2 cellular contexts compared by ENCODE assay signal in the genomic region with DNA sequence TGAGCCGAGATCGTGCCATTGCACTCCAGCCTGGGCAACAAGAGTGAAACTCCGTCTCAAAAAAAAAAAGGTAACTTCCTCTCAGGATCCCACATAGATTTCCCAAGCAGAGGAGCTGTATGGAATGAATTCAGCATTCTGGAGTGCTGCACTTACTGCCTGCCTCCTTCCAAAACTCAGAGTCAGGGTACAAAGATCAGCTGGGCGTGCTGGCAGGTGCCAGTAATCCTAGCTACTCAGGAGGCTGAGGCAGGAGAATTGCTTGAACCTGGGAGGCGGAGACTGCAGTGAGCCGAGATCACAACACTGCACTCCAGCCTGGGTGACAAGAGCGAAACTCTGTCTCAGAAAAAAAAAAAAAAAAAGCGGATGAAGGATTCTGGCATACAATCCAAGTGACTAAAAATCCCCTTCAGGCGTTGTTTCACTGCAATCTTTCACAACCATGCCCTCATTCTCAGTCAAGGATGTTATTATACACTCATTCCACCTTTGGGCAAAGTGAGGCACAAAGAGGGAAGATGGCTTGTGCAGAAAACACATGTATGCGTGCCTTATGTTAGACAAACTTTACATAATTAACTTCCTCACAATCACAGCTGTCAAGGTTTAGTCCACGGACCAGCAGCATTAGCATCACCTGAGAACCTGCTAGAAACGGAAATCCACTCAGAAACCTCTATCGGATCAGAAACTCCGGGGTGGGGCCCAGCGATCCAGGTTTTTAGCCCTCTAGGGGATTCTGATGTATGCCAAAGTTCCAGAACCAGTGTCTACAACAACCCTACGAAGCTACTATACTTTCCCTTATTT.
TF ChIP-seq lines count a peak whose summit lies in the region.

No MANE protein-coding gene starts in this region.

TF ChIP-seq in GM23338, 12 proteins besides CTCF, POLR2A, EP300 and RAD21 (continued from another document and continues in another):
- TF ChIP-seq, protein P1, sequence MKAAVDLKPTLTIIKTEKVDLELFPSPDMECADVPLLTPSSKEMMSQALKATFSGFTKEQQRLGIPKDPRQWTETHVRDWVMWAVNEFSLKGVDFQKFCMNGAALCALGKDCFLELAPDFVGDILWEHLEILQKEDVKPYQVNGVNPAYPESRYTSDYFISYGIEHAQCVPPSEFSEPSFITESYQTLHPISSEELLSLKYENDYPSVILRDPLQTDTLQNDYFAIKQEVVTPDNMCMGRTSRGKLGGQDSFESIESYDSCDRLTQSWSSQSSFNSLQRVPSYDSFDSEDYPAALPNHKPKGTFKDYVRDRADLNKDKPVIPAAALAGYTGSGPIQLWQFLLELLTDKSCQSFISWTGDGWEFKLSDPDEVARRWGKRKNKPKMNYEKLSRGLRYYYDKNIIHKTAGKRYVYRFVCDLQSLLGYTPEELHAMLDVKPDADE (IDR thresholded peaks at IDR 0.05): no peak
- TF ChIP-seq JUNB (IDR thresholded peaks at IDR 0.05; ENCODE audit: unreplicated experiment): no peak
- TF ChIP-seq ZNF114 (CRISPR knock-in tag; IDR thresholded peaks at IDR 0.05): no peak
- no peak for TF ChIP-seq CREB1 (CRISPR knock-in tag; IDR thresholded peaks at IDR 0.05; ENCODE audit: low read depth)
- TF ChIP-seq EZH2 (IDR thresholded peaks at IDR 0.05; ENCODE audit: low read depth, unreplicated experiment): no peak
- TF ChIP-seq, protein P2, sequence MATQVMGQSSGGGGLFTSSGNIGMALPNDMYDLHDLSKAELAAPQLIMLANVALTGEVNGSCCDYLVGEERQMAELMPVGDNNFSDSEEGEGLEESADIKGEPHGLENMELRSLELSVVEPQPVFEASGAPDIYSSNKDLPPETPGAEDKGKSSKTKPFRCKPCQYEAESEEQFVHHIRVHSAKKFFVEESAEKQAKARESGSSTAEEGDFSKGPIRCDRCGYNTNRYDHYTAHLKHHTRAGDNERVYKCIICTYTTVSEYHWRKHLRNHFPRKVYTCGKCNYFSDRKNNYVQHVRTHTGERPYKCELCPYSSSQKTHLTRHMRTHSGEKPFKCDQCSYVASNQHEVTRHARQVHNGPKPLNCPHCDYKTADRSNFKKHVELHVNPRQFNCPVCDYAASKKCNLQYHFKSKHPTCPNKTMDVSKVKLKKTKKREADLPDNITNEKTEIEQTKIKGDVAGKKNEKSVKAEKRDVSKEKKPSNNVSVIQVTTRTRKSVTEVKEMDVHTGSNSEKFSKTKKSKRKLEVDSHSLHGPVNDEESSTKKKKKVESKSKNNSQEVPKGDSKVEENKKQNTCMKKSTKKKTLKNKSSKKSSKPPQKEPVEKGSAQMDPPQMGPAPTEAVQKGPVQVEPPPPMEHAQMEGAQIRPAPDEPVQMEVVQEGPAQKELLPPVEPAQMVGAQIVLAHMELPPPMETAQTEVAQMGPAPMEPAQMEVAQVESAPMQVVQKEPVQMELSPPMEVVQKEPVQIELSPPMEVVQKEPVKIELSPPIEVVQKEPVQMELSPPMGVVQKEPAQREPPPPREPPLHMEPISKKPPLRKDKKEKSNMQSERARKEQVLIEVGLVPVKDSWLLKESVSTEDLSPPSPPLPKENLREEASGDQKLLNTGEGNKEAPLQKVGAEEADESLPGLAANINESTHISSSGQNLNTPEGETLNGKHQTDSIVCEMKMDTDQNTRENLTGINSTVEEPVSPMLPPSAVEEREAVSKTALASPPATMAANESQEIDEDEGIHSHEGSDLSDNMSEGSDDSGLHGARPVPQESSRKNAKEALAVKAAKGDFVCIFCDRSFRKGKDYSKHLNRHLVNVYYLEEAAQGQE (IDR thresholded peaks at IDR 0.05; ENCODE audit: unreplicated experiment): no peak
- TF ChIP-seq, protein P3, sequence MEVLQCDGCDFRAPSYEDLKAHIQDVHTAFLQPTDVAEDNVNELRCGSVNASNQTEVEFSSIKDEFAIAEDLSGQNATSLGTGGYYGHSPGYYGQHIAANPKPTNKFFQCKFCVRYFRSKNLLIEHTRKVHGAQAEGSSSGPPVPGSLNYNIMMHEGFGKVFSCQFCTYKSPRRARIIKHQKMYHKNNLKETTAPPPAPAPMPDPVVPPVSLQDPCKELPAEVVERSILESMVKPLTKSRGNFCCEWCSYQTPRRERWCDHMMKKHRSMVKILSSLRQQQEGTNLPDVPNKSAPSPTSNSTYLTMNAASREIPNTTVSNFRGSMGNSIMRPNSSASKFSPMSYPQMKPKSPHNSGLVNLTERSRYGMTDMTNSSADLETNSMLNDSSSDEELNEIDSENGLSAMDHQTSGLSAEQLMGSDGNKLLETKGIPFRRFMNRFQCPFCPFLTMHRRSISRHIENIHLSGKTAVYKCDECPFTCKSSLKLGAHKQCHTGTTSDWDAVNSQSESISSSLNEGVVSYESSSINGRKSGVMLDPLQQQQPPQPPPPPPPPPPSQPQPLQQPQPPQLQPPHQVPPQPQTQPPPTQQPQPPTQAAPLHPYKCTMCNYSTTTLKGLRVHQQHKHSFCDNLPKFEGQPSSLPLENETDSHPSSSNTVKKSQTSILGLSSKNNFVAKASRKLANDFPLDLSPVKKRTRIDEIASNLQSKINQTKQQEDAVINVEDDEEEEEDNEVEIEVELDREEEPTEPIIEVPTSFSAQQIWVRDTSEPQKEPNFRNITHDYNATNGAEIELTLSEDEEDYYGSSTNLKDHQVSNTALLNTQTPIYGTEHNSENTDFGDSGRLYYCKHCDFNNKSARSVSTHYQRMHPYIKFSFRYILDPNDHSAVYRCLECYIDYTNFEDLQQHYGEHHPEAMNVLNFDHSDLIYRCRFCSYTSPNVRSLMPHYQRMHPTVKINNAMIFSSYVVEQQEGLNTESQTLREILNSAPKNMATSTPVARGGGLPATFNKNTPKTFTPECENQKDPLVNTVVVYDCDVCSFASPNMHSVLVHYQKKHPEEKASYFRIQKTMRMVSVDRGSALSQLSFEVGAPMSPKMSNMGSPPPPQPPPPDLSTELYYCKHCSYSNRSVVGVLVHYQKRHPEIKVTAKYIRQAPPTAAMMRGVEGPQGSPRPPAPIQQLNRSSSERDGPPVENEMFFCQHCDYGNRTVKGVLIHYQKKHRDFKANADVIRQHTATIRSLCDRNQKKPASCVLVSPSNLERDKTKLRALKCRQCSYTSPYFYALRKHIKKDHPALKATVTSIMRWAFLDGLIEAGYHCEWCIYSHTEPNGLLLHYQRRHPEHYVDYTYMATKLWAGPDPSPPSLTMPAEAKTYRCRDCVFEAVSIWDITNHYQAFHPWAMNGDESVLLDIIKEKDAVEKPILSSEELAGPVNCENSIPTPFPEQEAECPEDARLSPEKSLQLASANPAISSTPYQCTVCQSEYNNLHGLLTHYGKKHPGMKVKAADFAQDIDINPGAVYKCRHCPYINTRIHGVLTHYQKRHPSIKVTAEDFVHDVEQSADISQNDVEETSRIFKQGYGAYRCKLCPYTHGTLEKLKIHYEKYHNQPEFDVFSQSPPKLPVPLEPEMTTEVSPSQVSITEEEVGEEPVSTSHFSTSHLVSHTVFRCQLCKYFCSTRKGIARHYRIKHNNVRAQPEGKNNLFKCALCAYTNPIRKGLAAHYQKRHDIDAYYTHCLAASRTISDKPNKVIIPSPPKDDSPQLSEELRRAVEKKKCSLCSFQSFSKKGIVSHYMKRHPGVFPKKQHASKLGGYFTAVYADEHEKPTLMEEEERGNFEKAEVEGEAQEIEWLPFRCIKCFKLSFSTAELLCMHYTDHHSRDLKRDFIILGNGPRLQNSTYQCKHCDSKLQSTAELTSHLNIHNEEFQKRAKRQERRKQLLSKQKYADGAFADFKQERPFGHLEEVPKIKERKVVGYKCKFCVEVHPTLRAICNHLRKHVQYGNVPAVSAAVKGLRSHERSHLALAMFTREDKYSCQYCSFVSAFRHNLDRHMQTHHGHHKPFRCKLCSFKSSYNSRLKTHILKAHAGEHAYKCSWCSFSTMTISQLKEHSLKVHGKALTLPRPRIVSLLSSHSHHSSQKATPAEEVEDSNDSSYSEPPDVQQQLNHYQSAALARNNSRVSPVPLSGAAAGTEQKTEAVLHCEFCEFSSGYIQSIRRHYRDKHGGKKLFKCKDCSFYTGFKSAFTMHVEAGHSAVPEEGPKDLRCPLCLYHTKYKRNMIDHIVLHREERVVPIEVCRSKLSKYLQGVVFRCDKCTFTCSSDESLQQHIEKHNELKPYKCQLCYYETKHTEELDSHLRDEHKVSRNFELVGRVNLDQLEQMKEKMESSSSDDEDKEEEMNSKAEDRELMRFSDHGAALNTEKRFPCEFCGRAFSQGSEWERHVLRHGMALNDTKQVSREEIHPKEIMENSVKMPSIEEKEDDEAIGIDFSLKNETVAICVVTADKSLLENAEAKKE (CRISPR knock-in tag; IDR thresholded peaks at IDR 0.05): no peak

TF ChIP-seq in WTC11, 78 proteins besides CTCF, POLR2A, EP300 and RAD21 (continued from another document):
- no peak for TF ChIP-seq NFYB (CRISPR knock-in tag; conservative IDR thresholded peaks at IDR 0.05; ENCODE audit: low read depth)
- TF ChIP-seq, protein P4, sequence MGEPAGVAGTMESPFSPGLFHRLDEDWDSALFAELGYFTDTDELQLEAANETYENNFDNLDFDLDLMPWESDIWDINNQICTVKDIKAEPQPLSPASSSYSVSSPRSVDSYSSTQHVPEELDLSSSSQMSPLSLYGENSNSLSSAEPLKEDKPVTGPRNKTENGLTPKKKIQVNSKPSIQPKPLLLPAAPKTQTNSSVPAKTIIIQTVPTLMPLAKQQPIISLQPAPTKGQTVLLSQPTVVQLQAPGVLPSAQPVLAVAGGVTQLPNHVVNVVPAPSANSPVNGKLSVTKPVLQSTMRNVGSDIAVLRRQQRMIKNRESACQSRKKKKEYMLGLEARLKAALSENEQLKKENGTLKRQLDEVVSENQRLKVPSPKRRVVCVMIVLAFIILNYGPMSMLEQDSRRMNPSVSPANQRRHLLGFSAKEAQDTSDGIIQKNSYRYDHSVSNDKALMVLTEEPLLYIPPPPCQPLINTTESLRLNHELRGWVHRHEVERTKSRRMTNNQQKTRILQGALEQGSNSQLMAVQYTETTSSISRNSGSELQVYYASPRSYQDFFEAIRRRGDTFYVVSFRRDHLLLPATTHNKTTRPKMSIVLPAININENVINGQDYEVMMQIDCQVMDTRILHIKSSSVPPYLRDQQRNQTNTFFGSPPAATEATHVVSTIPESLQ (CRISPR knock-in tag; IDR thresholded peaks at IDR 0.05): no peak
